ENCODE assay signal across 8 cellular contexts in genomic region chr22:17158568-17159503, GRCh38. TPM values are rescaled to one million over a fixed set of nuclear protein-coding genes. Genes with fewer than 3 reads are reported as not detected.
DNase-seq lines count a peak whose midpoint lies in the region; ATAC-seq, FAIRE-seq and TF ChIP-seq lines count a peak whose summit lies in the region.

HDHD5 (minus strand) TSS chr22:17159277; CDS start chr22:17159251, 26 bp downstream.

- H3K27ac ChIP-seq in CD4-positive, alpha-beta T cell (ENCODE audit: low read depth, low read length): peak within 1 kb of the TSS; percentile 65
- H3K27ac ChIP-seq in H1 (ENCODE audit: low read depth, low read length): no peak within 1 kb of the TSS; the same call in 1 of the 2 replicates
- H3K27ac ChIP-seq in mesendoderm (ENCODE audit: low read depth, low read length): peak within 1 kb of the TSS; percentile 73

- CTCF ChIA-PET in CD4-positive, alpha-beta T cell (lab: Charles Lee): interaction anchor here (1.1 to 6.7 kb wide), 2 partner anchors 13 to 74 kb away, joined by 3 to 46 read pairs; partner anchors contain the start of gene IL17RA
- CTCF ChIA-PET in activated CD8-positive, alpha-beta memory T cell treated with anti-CD3 and anti-CD28 coated beads, Interleukin-2, amount 10 ng/mL, durations not matched to agents 7 days and 5 days (lab: Charles Lee): interaction anchor here (0.9 to 10.4 kb wide), 7 partner anchors 15 to 343 kb away, joined by 3 to 87 read pairs (median 3); no protein-coding TSS in a partner anchor
- CTCF ChIA-PET in H1 (lab: Charles Lee; ENCODE audit: partially characterized antibody): interaction anchor here (1.0 to 1.8 kb wide), 5 partner anchors 8 to 343 kb away, joined by 3 to 11 read pairs (median 7); no protein-coding TSS in a partner anchor

- H3K79me1 ChIP-seq in H1 (ENCODE audit: low read depth, low read length) (peaks cover 8% of the 10 kb centered on the region), mesendoderm (ENCODE audit: low read length) (peaks cover 6% of the 10 kb centered on the region)

- H2BK15ac ChIP-seq in H1 (ENCODE audit: low read length) (0 out of 2 replicates have a peak within 1 kb of the TSS, but pooled peaks have one; percentile 92), mesendoderm (replicated peaks; ENCODE audit: low read depth) (no peak within 1 kb of the TSS)

- peak within 1 kb of the TSS; percentile 47 to 70 (median 66) for H3K4me3 ChIP-seq in H1 (ENCODE audit: extremely low read depth in 1 of 4, insufficient read depth in 2 of 4, low read depth in 3 of 4, low read length in 4 of 4)
- peak within 1 kb of the TSS; percentile 59 for H3K4me3 ChIP-seq in mesendoderm (ENCODE audit: low read length)

- H3K56ac ChIP-seq in H1 (replicated peaks; ENCODE audit: insufficient read length, low read depth, low read length) (peak within 1 kb of the TSS; percentile 67), mesendoderm (ENCODE audit: low read length) (peak within 1 kb of the TSS; percentile 96)

- H4K8ac ChIP-seq in H1 (ENCODE audit: extremely low read depth, insufficient read depth, low read length) (peak within 1 kb of the TSS; percentile 92), mesendoderm (ENCODE audit: low read depth, low read length) (no peak within 1 kb of the TSS)

- no peak for TF ChIP-seq RAD21 in H1 (IDR thresholded peaks at IDR 0.05 in 1 of 2, conservative IDR thresholded peaks at IDR 0.05 in 1 of 2; ENCODE audit: low read depth in 2 of 2, low read length in 2 of 2)

- no peaks in the 10 kb centered on the region for H3K27me3 Mint-ChIP-seq in CD4-positive, alpha-beta T cell
- no peaks in the 10 kb centered on the region for H3K27me3 Mint-ChIP-seq in activated CD8-positive, alpha-beta memory T cell treated with anti-CD3 and anti-CD28 coated beads, Interleukin-2, amount 10 ng/mL, durations not matched to agents 7 days and 5 days

- H2BK5ac ChIP-seq in H1 (ENCODE audit: low read depth, low read length) (peak within 1 kb of the TSS; percentile 60; the same call in 1 of the 2 replicates), mesendoderm (ENCODE audit: low read length) (no peak within 1 kb of the TSS)

- H3K9ac ChIP-seq in H1 (replicated peaks in 1 of 4; ENCODE audit: extremely low read depth in 1 of 4, low read depth in 3 of 4, low read length in 3 of 4) (peak within 1 kb of the TSS in 3 of 4 experiments; percentile 13 to 67 (median 60); a peak in 5 of 7 replicates), mesendoderm (ENCODE audit: low read length) (peak within 1 kb of the TSS; percentile 86)

- no peak for TF ChIP-seq EP300 in H1 (IDR thresholded peaks at IDR 0.05; ENCODE audit: borderline replicate concordance in 1 of 2, low read depth in 2 of 2, low read length in 2 of 2)

- peak within 1 kb of the TSS; percentile 58 for H3K27ac Mint-ChIP-seq in CD4-positive, alpha-beta T cell
- H3K27ac Mint-ChIP-seq in activated CD8-positive, alpha-beta memory T cell treated with anti-CD3 and anti-CD28 coated beads, Interleukin-2, amount 10 ng/mL, durations not matched to agents 7 days and 5 days: peak within 1 kb of the TSS; percentile 76

- H2BK20ac ChIP-seq in H1 (ENCODE audit: low read length): no peak within 1 kb of the TSS

- H3K4me3 Mint-ChIP-seq in CD4-positive, alpha-beta T cell: peak within 1 kb of the TSS; percentile 82
- peak within 1 kb of the TSS; percentile 82 for H3K4me3 Mint-ChIP-seq in activated CD8-positive, alpha-beta memory T cell treated with anti-CD3 and anti-CD28 coated beads, Interleukin-2, amount 10 ng/mL, durations not matched to agents 7 days and 5 days

- H4K20me1 ChIP-seq in H1 (replicated peaks in 1 of 2; ENCODE audit: control insufficient read depth in 1 of 2, insufficient read depth in 2 of 2, low read length in 2 of 2): peaks cover 2 to 5% of the 10 kb centered on the region in 2 experiments

- no peak within 1 kb of the TSS for H3K14ac ChIP-seq in H1 (ENCODE audit: insufficient read length)

- peaks cover 37% of the 10 kb centered on the region for H3K4me1 Mint-ChIP-seq in CD4-positive, alpha-beta T cell (ENCODE audit: low read depth)
- H3K4me1 Mint-ChIP-seq in activated CD8-positive, alpha-beta memory T cell treated with anti-CD3 and anti-CD28 coated beads, Interleukin-2, amount 10 ng/mL, durations not matched to agents 7 days and 5 days: peaks cover 30% of the 10 kb centered on the region

- no peak for FAIRE-seq in H1 (lab: Jason Lieb, UNC)

- no peaks in the 10 kb centered on the region for H3K9me3 ChIP-seq in CD4-positive, alpha-beta T cell (ENCODE audit: control insufficient read depth, low read length)
- H3K9me3 ChIP-seq in H1 (ENCODE audit: insufficient read depth in 2 of 2, low read depth in 1 of 2, low read length in 1 of 2): no peaks in the 10 kb centered on the region

- TF ChIP-seq POLR2A in H1 (IDR thresholded peaks at IDR 0.05; ENCODE audit: control extremely low read depth in 1 of 2, low read depth in 2 of 2, low read length in 2 of 2): peak in 1 of 2 experiments; percentile 54; a peak in 1 of 3 replicates

- H3K36me3 ChIP-seq in H1 (ENCODE audit: control insufficient read depth in 2 of 4, insufficient read depth in 4 of 4, low read length in 3 of 4): no peaks in the 10 kb centered on the region
- no peaks in the 10 kb centered on the region for H3K36me3 ChIP-seq in mesendoderm (ENCODE audit: control insufficient read depth, insufficient read depth, low read length)

- H3K9me3 Mint-ChIP-seq in CD4-positive, alpha-beta T cell: no peaks in the 10 kb centered on the region
- no peaks in the 10 kb centered on the region for H3K9me3 Mint-ChIP-seq in activated CD8-positive, alpha-beta memory T cell treated with anti-CD3 and anti-CD28 coated beads, Interleukin-2, amount 10 ng/mL, durations not matched to agents 7 days and 5 days (ENCODE audit: low read depth)

- POLR2A ChIA-PET in CD4-positive, alpha-beta T cell (lab: Charles Lee): interaction anchor here (0.8 to 2.1 kb wide), 3 partner anchors 13 to 70 kb away, joined by 3 to 7 read pairs (median 5); no protein-coding TSS in a partner anchor
- POLR2A ChIA-PET in H1 (lab: Charles Lee; ENCODE audit: partially characterized antibody): interaction anchor here (0.5 to 2.0 kb wide), 9 partner anchors 10 to 549 kb away, joined by 3 to 7 read pairs (median 3); no protein-coding TSS in a partner anchor

- peak within 1 kb of the TSS; percentile 36; the same call in 1 of the 2 replicates for H2AFZ ChIP-seq in H1 (ENCODE audit: low read length)

- H3K4ac ChIP-seq in H1 (replicated peaks; ENCODE audit: insufficient read length, low read depth, low read length) (peak within 1 kb of the TSS; percentile 2), mesendoderm (ENCODE audit: low read depth, low read length) (peak within 1 kb of the TSS; percentile 44)

- WGBS in H1 (ENCODE audit: extremely low coverage in 1 of 2, insufficient coverage in 1 of 2, insufficient read length in 1 of 2, insufficient replicate concordance in 2 of 2, low coverage in 1 of 2, low lambda C conversion rate in 2 of 2, missing lambda C conversion rate in 1 of 2), 2 experiments: 2% methylated on average over 106 of the region's 114 CpGs; no CpG with 5 or more reads in 1 of the 2 experiments
- no CpG with 5 or more reads among the region's 114 CpGs for WGBS in mesendoderm (ENCODE audit: extremely low coverage, insufficient coverage, low lambda C conversion rate)

- H2BK120ac ChIP-seq in H1 (replicated peaks; ENCODE audit: low read depth, low read length): no peak within 1 kb of the TSS
- H2BK120ac ChIP-seq in mesendoderm (ENCODE audit: low read depth, low read length): no peak within 1 kb of the TSS

- peak; percentile 82 to 92 (median 87) for DNase-seq in CD4-positive, alpha-beta T cell
- DNase-seq in HT-29 (ENCODE audit: low spot score): peak; percentile 76
- peak; percentile 64 to 84 for DNase-seq in NOMO-1 (lab: John Stamatoyannopoulos, UW; ENCODE audit: unreplicated experiment in 2 of 2)
- DNase-seq in activated CD8-positive, alpha-beta memory T cell treated with anti-CD3 and anti-CD28 coated beads, Interleukin-2, amount 10 ng/mL, durations not matched to agents 7 days and 5 days: peak; percentile 91
- DNase-seq in H1 (ENCODE audit: low read depth in 1 of 2, low spot score in 2 of 2): peak; percentile 50 to 89
- peak; percentile 95 for DNase-seq in mesendoderm
- peak; percentile 74 for DNase-seq in stimulated activated CD8-positive, alpha-beta memory T cell treated with anti-CD3 and anti-CD28 coated beads, Interleukin-12 subunit alpha, Interleukin-12 subunit beta, amount 100 ng/mL, for 24 hours (ENCODE audit: extremely low read depth)

- H2AK5ac ChIP-seq in H1 (ENCODE audit: low read depth, low read length) (no peak within 1 kb of the TSS), mesendoderm (ENCODE audit: low read length) (peak within 1 kb of the TSS; percentile 50)

- H4K91ac ChIP-seq in H1 (replicated peaks; ENCODE audit: insufficient read length, low read length): peak within 1 kb of the TSS; percentile 81

- no peak within 1 kb of the TSS for H3K23ac ChIP-seq in H1 (ENCODE audit: insufficient read length)
- H3K23ac ChIP-seq in mesendoderm (ENCODE audit: low read length): peak within 1 kb of the TSS; percentile 81

- peak within 1 kb of the TSS; percentile 5; the same call in 1 of the 2 replicates for H2BK12ac ChIP-seq in H1 (ENCODE audit: low read depth, low read length)

- TF ChIP-seq CTCF in CD4-positive, alpha-beta T cell (IDR thresholded peaks at IDR 0.05): no peak
- no peak for TF ChIP-seq CTCF in H1 (IDR thresholded peaks at IDR 0.05; ENCODE audit: control extremely low read depth in 1 of 3, insufficient read depth in 1 of 3, low read depth in 1 of 3, low read length in 3 of 3)

- H3K4me1 ChIP-seq in H1 (replicated peaks in 1 of 4; ENCODE audit: control insufficient read depth in 3 of 4, insufficient read depth in 4 of 4, low read length in 3 of 4): peaks cover 3 to 8% (median 5%) of the 10 kb centered on the region in 4 experiments; a peak in 6 of 7 replicates
- H3K4me1 ChIP-seq in mesendoderm (ENCODE audit: control insufficient read depth, low read depth, low read length): peaks cover 4% of the 10 kb centered on the region

- peaks cover 14 to 37% of the 10 kb centered on the region in 2 experiments for H3K79me2 ChIP-seq in H1 (ENCODE audit: control insufficient read depth in 1 of 2, insufficient read depth in 2 of 2, low read length in 2 of 2)
- H3K79me2 ChIP-seq in mesendoderm (ENCODE audit: control insufficient read depth, insufficient read depth, low read length): peaks cover 11% of the 10 kb centered on the region

- H3K23me2 ChIP-seq in H1 (ENCODE audit: low read depth, low read length): peaks cover 10% of the 10 kb centered on the region; the same call in 1 of the 2 replicates

- H4K5ac ChIP-seq in H1 (ENCODE audit: insufficient read length, low read depth, low read length): peak within 1 kb of the TSS; percentile 34
- H4K5ac ChIP-seq in mesendoderm (ENCODE audit: low read length): peak within 1 kb of the TSS; percentile 95

- ATAC-seq in CD4-positive, alpha-beta T cell (ENCODE audit: poor library complexity): peak; percentile 92
- ATAC-seq in GM19468 (IDR thresholded peaks at IDR 0.05; ENCODE audit: extremely low read depth, unreplicated experiment): peak; percentile 51
- peak; percentile 86 for ATAC-seq in activated CD8-positive, alpha-beta memory T cell treated with anti-CD3 and anti-CD28 coated beads, Interleukin-2, amount 10 ng/mL, durations not matched to agents 7 days and 5 days

- peak within 1 kb of the TSS; percentile 67 to 74 for H3K4me2 ChIP-seq in H1 (ENCODE audit: insufficient read depth in 1 of 2, low read depth in 2 of 2, low read length in 2 of 2)
- H3K4me2 ChIP-seq in mesendoderm (ENCODE audit: low read length): peak within 1 kb of the TSS; percentile 83

- peak within 1 kb of the TSS; percentile 85 for H3K18ac ChIP-seq in H1 (ENCODE audit: extremely low read depth, low read length)
- H3K18ac ChIP-seq in mesendoderm (ENCODE audit: low read length): peak within 1 kb of the TSS; percentile 46

- peaks cover 7% of the 10 kb centered on the region for H3K36me3 Mint-ChIP-seq in CD4-positive, alpha-beta T cell (ENCODE audit: low read depth)
- H3K36me3 Mint-ChIP-seq in activated CD8-positive, alpha-beta memory T cell treated with anti-CD3 and anti-CD28 coated beads, Interleukin-2, amount 10 ng/mL, durations not matched to agents 7 days and 5 days: peaks cover 5% of the 10 kb centered on the region

- intact Hi-C loops in CD4-positive, alpha-beta T cell (cut with DNase I, micrococcal nuclease): loop anchor here (1.0 to 5.0 kb wide), 4 partner anchors 42 to 468 kb away; partner anchors contain the start of genes ATP6V1E1 (in 1 of the 2) and IL17RA (in 1 of the 2)

- no peaks in the 10 kb centered on the region for H3K27me3 ChIP-seq in CD4-positive, alpha-beta T cell (ENCODE audit: control insufficient read depth, insufficient read depth, low read length)
- H3K27me3 ChIP-seq in H1 (replicated peaks in 1 of 4; ENCODE audit: control insufficient read depth in 3 of 4, extremely low read depth in 1 of 4, insufficient read depth in 3 of 4, low read length in 3 of 4): 0 out of 7 replicates have a peak, but pooled peaks cover 0 to 4% (median 0%) of the 10 kb centered on the region in 4 experiments
- H3K27me3 ChIP-seq in mesendoderm (ENCODE audit: insufficient read depth, low read length, poor library complexity): no peaks in the 10 kb centered on the region

RNA-seq across cellular contexts. Expression of gene HDHD5, which starts in this region (rescaled TPM):
- 10 to 100 TPM; 11.0 to 11.6 TPM for total RNA-seq in CD4-positive, alpha-beta T cell
- 65.3 and 74.3 TPM in 2 replicates for total RNA-seq in HT-29 (2014; rRNA removed; shearing (Covaris generic))
- 10 to 100 TPM; 23.8 to 31.6 TPM for total RNA-seq in activated CD8-positive, alpha-beta memory T cell treated with anti-CD3 and anti-CD28 coated beads, Interleukin-2, amount 10 ng/mL, durations not matched to agents 7 days and 5 days
- total RNA-seq in H1 (2021; fragmentation: NEBNext Ultra II Directional; extraction: Animal tissue kit (Norgen Biotek cat#: 25700)): 68.3 and 69.3 TPM in 2 replicates
- 123 and 147 TPM in 2 replicates for polyA plus RNA-seq in H1 (2011; rRNA removed)
- polyA plus RNA-seq in H1 (2011; cell fraction: cytosol; rRNA removed): 121 TPM
- polyA plus RNA-seq in H1 (2011; cell fraction: nucleus; rRNA removed): 165 TPM
- 62.7 to 92.1 TPM (median 86.3 TPM) in 4 replicates for polyA plus RNA-seq in H1 (2012, experiment 1 of 2)
- 63.8 TPM for polyA plus RNA-seq in H1 (2012, experiment 2 of 2)
- 48.6 TPM for polyA plus RNA-seq in H1 (2013, experiment 1 of 2)
- 47.6 TPM for polyA plus RNA-seq in H1 (2013, experiment 2 of 2)
- polyA minus RNA-seq in H1 (2011; rRNA and poly(A)+ RNA removed): 31.1 and 42.4 TPM in 2 replicates
- 43.2 TPM for polyA minus RNA-seq in H1 (2011; cell fraction: cytosol; rRNA and poly(A)+ RNA removed)
- polyA minus RNA-seq in H1 (2011; cell fraction: nucleus; rRNA and poly(A)+ RNA removed): 37.5 TPM
- polyA plus RNA-seq in mesendoderm (2013, experiment 1 of 2): 30.6 TPM
- 29.4 TPM for polyA plus RNA-seq in mesendoderm (2013, experiment 2 of 2)
